ENCODE assay signal across 8 cellular contexts in the genomic region with DNA sequence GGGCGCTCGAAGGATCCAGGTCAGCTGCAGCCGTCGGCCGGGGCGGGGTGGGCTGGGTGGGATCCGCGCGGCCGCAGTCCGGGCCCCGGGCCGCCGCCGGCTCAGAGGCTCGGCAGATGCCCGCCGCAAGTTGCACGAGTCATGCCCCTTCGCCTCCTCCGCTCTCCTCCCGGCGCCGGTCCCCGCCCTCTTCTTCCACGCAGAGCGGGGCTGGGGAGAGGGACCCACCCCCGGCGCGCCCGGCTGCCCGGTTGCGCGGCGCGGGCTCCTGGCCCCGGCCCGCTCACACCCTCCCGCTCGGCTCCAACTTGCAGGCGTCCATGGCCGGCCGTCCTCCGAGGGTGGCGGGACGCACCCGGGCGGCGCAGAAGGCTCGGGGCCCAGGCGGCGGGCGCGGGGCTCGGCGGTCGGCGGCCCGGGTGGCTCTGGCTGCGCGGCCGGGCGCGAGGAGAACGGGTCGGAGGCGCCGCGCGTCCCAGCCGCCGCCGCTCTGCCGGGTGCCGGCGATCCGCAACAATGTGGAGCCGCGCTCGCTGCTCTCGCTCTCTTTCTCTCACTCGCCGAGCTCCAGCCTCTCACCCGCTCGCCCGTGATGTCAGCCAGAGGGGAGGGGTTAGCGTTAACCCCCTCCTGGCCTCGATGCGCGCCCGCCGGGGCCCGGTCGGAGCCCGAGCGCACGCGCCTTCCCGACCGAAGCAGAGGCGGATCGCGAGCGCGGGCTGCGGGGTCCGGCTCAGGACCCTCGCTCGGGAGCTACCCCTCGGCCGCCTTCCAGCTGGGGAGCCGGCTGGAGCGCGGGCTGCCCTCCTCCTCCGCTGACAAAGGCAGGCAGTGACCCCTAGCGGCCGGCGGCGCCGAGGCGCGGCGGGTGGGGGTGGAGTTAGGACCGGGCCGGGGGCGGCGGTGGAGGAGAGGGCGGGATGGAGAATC. TPM values are rescaled to one million over a fixed set of nuclear protein-coding genes. Genes with fewer than 3 reads are reported as not detected.
DNase-seq lines count a peak whose midpoint lies in the region; ATAC-seq and TF ChIP-seq lines count a peak whose summit lies in the region.

A gene with protein sequence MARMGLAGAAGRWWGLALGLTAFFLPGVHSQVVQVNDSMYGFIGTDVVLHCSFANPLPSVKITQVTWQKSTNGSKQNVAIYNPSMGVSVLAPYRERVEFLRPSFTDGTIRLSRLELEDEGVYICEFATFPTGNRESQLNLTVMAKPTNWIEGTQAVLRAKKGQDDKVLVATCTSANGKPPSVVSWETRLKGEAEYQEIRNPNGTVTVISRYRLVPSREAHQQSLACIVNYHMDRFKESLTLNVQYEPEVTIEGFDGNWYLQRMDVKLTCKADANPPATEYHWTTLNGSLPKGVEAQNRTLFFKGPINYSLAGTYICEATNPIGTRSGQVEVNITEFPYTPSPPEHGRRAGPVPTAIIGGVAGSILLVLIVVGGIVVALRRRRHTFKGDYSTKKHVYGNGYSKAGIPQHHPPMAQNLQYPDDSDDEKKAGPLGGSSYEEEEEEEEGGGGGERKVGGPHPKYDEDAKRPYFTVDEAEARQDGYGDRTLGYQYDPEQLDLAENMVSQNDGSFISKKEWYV (minus strand): TSS at position 550 of the 930 bp plus-strand sequence. CDS start 647 bp downstream, outside the sequence.

- POLR2A ChIA-PET in HEK293T (lab: Yijun Ruan, JAX), result interaction anchor here (1.0 kb wide), 2 partner anchors 54 to 168 kb away, joined by 3 read pairs; no protein-coding TSS in a partner anchor

- CTCF ChIA-PET in HEK293T (lab: Yijun Ruan, JAX), result interaction anchor here (0.7 to 1.7 kb wide), 10 partner anchors 8 to 380 kb away, joined by 3 to 8 read pairs (median 4); no protein-coding TSS in a partner anchor

- no peak for TF ChIP-seq EP300 in upper lobe of left lung (IDR thresholded peaks at IDR 0.05)

- H3K27ac ChIP-seq in adrenal gland (peak within 1 kb of the TSS in 4 of 5 donors; percentile 54 to 98 (median 76)), heart right ventricle (peak within 1 kb of the TSS; percentile 75 to 91 (median 84)), upper lobe of left lung (peak within 1 kb of the TSS; percentile 79 to 89 (median 80))

- peak; percentile 91 to 96 (median 94) for ATAC-seq in heart right ventricle
- peak; percentile 92 to 95 for ATAC-seq in upper lobe of left lung (ENCODE audit: low FRiP score in 2 of 2)

- intact Hi-C loops in adrenal gland (cut with DNase I) (loop anchor here in 1 of 2 donors (10.0 kb wide), 1 partner anchor 244 kb away; no protein-coding TSS in a partner anchor), heart right ventricle (cut with DNase I) (loop anchor here in 8 of 10 donors (2.0 to 10.0 kb wide), 11 partner anchors 42 to 378 kb away; no protein-coding TSS in a partner anchor), posterior vena cava (cut with DNase I) (loop anchor here in 1 of 2 donors (5.0 kb wide), 2 partner anchors 47 to 62 kb away; no protein-coding TSS in a partner anchor)

- H3K9me3 ChIP-seq in adrenal gland (replicated peaks in 1 of 3) (no peaks in the 10 kb centered on the region), heart right ventricle (peaks cover 0 to 6% (median 0%) of the 10 kb centered on the region in 11 donors), upper lobe of left lung (no peaks in the 10 kb centered on the region)

- H3K36me3 ChIP-seq in adrenal gland (replicated peaks in 1 of 2), result no peaks in the 10 kb centered on the region
- H3K36me3 ChIP-seq in heart right ventricle, result no peaks in the 10 kb centered on the region
- no peaks in the 10 kb centered on the region for H3K36me3 ChIP-seq in upper lobe of left lung

- TF ChIP-seq POLR2A in adrenal gland (IDR thresholded peaks at IDR 0.05) (peak; percentile 75 to 93), upper lobe of left lung (IDR thresholded peaks at IDR 0.05) (peak in 2 of 4 donors; percentile 65 to 81)

- peaks cover 16 to 24% of the 10 kb centered on the region in 2 donors for H3K4me1 ChIP-seq in adrenal gland (replicated peaks in 1 of 2)
- peaks cover 3 to 36% (median 32%) of the 10 kb centered on the region in 9 donors for H3K4me1 ChIP-seq in heart right ventricle
- H3K4me1 ChIP-seq in upper lobe of left lung, result peaks cover 20 to 33% (median 28%) of the 10 kb centered on the region in 4 donors

- 0 to 4% (median 0%) methylated on average over 1 to 128 of the region's 128 CpGs for WGBS in adrenal gland, 4 donors
- 1% methylated on average over 105 to 126 of the region's 128 CpGs for WGBS in heart right ventricle, 2 donors
- 0% methylated on average over 17 to 54 of the region's 128 CpGs for WGBS in upper lobe of left lung, 2 donors

- peak; percentile 91 for TF ChIP-seq CTCF in GM12865 (IDR thresholded peaks at IDR 0.05; ENCODE audit: insufficient read depth, low read depth, low read length, missing control alignments)
- peak; percentile 69 to 97 (median 85) for TF ChIP-seq CTCF in adrenal gland (IDR thresholded peaks at IDR 0.05)
- peak; percentile 94 to 100 (median 99) for TF ChIP-seq CTCF in heart right ventricle (IDR thresholded peaks at IDR 0.05)
- peak; percentile 91 to 98 (median 96) for TF ChIP-seq CTCF in upper lobe of left lung (IDR thresholded peaks at IDR 0.05)

- H3K4me3 ChIP-seq in GM12865 (ENCODE audit: low read depth, low read length) (peak within 1 kb of the TSS; percentile 76), adrenal gland (peak within 1 kb of the TSS in 3 of 4 donors; percentile 18 to 85 (median 62)), heart right ventricle (peak within 1 kb of the TSS; percentile 64 to 93 (median 80)), upper lobe of left lung (peak within 1 kb of the TSS; percentile 69 to 96 (median 77))

- no peaks in the 10 kb centered on the region for H3K27me3 ChIP-seq in adrenal gland
- H3K27me3 ChIP-seq in heart right ventricle, result peaks cover 0 to 14% (median 0%) of the 10 kb centered on the region in 7 donors
- no peaks in the 10 kb centered on the region for H3K27me3 ChIP-seq in upper lobe of left lung

- DNase-seq in GM12865 (ENCODE audit: low read depth), result peak; percentile 87
- DNase-seq in HEK293T (ENCODE audit: extremely low spot score), result peak; percentile 87
- peak; percentile 74 for DNase-seq in MV-4-11 (lab: John Stamatoyannopoulos, UW)
- DNase-seq in SW480 (ENCODE audit: low spot score), result peak; percentile 84
- DNase-seq in adrenal gland, result peak; percentile 84 to 91 (median 88)
- peak; percentile 90 to 91 for DNase-seq in heart right ventricle
- DNase-seq in posterior vena cava (ENCODE audit: low spot score), result peak; percentile 97
- DNase-seq in upper lobe of left lung, result peak; percentile 84 to 99

TF ChIP-seq in HEK293T, 16 proteins besides CTCF, POLR2A, EP300 and RAD21:
- TF ChIP-seq L3MBTL2 (conservative IDR thresholded peaks at IDR 0.05) (no peak), FOXM1 (IDR thresholded peaks at IDR 0.05; ENCODE audit: borderline replicate concordance) (0 out of 2 replicates have a peak, but pooled peaks have one; percentile 7), ARNT (IDR thresholded peaks at IDR 0.05) (peak; percentile 35; the same call in 1 of the 2 replicates)

RNA-seq across cellular contexts. Expression of the gene that starts here (rescaled TPM):
- total RNA-seq in adrenal gland, result 10 to 100 TPM in 1 of 8 donors, 1 to 10 TPM in 7; 1.6 to 19.6 (median 5.6) TPM
- 1 to 10 TPM; 2.6 to 6.9 (median 5.6) TPM for polyA plus RNA-seq in adrenal gland
- total RNA-seq in heart right ventricle, result 10 to 100 TPM in 6 of 10 donors, 1 to 10 TPM in 4; 6.6 to 22.8 (median 11.6) TPM
- polyA plus RNA-seq in heart right ventricle, result 1 to 10 TPM; 4.0 to 4.4 TPM
- 10 to 100 TPM; 10.6 to 11.4 TPM for total RNA-seq in posterior vena cava
- 10 to 100 TPM in 1 of 6 donors, 1 to 10 TPM in 5; 1.4 to 12.6 (median 7.6) TPM for total RNA-seq in upper lobe of left lung

Comparison
In these comparisons a context has a peak if more than half of its experiments do, and no peak if none do; other contexts are left out.
1. Peak in every context shown above with its lines: DNase-seq, ATAC-seq, H3K4me3 ChIP-seq and H3K27ac ChIP-seq.